In genomic region chr17:59762826-59763374, GRCh38 we compare ENCODE assay signal across 13 cellular contexts. TPM values are rescaled to one million over a fixed set of nuclear protein-coding genes. Genes with fewer than 3 reads are reported as not detected.
A peak's percentile ranks its signal among the peaks of the same experiment; 100 is the strongest.
DNase-seq lines count a peak whose midpoint lies in the region; ATAC-seq lines count a peak whose summit lies in the region.
"Had no signal": no experiment of that assay in that cellular context is flagged by ENCODE, and none has a peak within 500 bp of the region (broad histone marks: within the 10 kb centered on the region; RNA-seq: fewer than 3 reads in every experiment).

No MANE protein-coding gene starts in this region.

- peak overlapping the region; percentile 91 for H3K27ac ChIP-seq in epithelial cell of prostate
- H3K27ac ChIP-seq: lower lobe of right lung, ovary, uterus had no signal

- CTCF ChIA-PET in activated CD4-positive, alpha-beta memory T cell treated with anti-CD3 and anti-CD28 coated beads for 36 hours (lab: Charles Lee), result interaction anchor here (0.8 to 3.3 kb wide), 6 partner anchors 10 to 91 kb away, joined by 4 to 28 read pairs (median 6); no protein-coding TSS in a partner anchor

- peaks cover 16 to 38% of the 10 kb centered on the region in 2 donors for H3K36me3 Mint-ChIP-seq in activated T-cell treated with anti-CD3 and anti-CD28 coated beads, Interleukin-2, amount 50 U/mL, for 72 hours (ENCODE audit: insufficient read depth in 2 of 2)
- peaks cover 52% of the 10 kb centered on the region for H3K36me3 Mint-ChIP-seq in activated CD4-positive, alpha-beta memory T cell treated with anti-CD3 and anti-CD28 coated beads for 36 hours
- H3K36me3 Mint-ChIP-seq in stimulated activated effector memory CD8-positive, alpha-beta T cell treated with anti-CD3 and anti-CD28 coated beads, Interleukin-12 subunit alpha, Interleukin-12 subunit beta, amount 100 ng/mL, for 72 hours, result peaks cover 78% of the 10 kb centered on the region

- peaks cover 4% of the 10 kb centered on the region in 2 donors for H3K9me3 Mint-ChIP-seq in activated T-cell treated with anti-CD3 and anti-CD28 coated beads, Interleukin-2, amount 50 U/mL, for 72 hours
- peaks cover 7% of the 10 kb centered on the region for H3K9me3 Mint-ChIP-seq in activated CD4-positive, alpha-beta memory T cell treated with anti-CD3 and anti-CD28 coated beads for 36 hours
- H3K9me3 Mint-ChIP-seq in stimulated activated effector memory CD8-positive, alpha-beta T cell treated with anti-CD3 and anti-CD28 coated beads, Interleukin-12 subunit alpha, Interleukin-12 subunit beta, amount 100 ng/mL, for 72 hours, result peaks cover 3% of the 10 kb centered on the region

- intact Hi-C loops in activated CD4-positive, alpha-beta memory T cell treated with anti-CD3 and anti-CD28 coated beads for 36 hours (cut with micrococcal nuclease), result loop anchor here (1.0 kb wide), 3 partner anchors 9 to 66 kb away; no protein-coding TSS in a partner anchor

- DNase-seq in activated T-cell treated with anti-CD3 and anti-CD28 coated beads, Interleukin-2, amount 50 U/mL, for 72 hours, result no peak
- no peak for DNase-seq in activated T-cell treated with anti-CD3 and anti-CD28 coated beads, Interleukin-2, amount 50 U/mL, for 48 hours
- no peak for DNase-seq in activated CD4-positive, alpha-beta memory T cell treated with anti-CD3 and anti-CD28 coated beads for 36 hours
- no peak for DNase-seq in epithelial cell of prostate (ENCODE audit: low read depth, low spot score)
- no peak for DNase-seq in stimulated activated effector memory CD8-positive, alpha-beta T cell treated with anti-CD3 and anti-CD28 coated beads, Interleukin-12 subunit alpha, Interleukin-12 subunit beta, amount 100 ng/mL, for 72 hours (ENCODE audit: low spot score in 2 of 2)
- DNase-seq in stimulated activated CD4-positive, alpha-beta T cell treated with anti-CD3 and anti-CD28 coated beads, Interleukin-15, amount 100 ng/mL, for 24 hours, result no peak
- no peak for DNase-seq in GOT3 (lab: John Stamatoyannopoulos, UW)
- DNase-seq: DMS153, hippocampal formation, lower lobe of right lung, ovary, uterus had no signal

- peak overlapping the region; percentile 100 for H3K27ac Mint-ChIP-seq in activated T-cell treated with anti-CD3 and anti-CD28 coated beads, Interleukin-2, amount 50 U/mL, for 72 hours
- peak overlapping the region; percentile 97 for H3K27ac Mint-ChIP-seq in activated CD4-positive, alpha-beta memory T cell treated with anti-CD3 and anti-CD28 coated beads for 36 hours
- peak overlapping the region; percentile 97 for H3K27ac Mint-ChIP-seq in stimulated activated effector memory CD8-positive, alpha-beta T cell treated with anti-CD3 and anti-CD28 coated beads, Interleukin-12 subunit alpha, Interleukin-12 subunit beta, amount 100 ng/mL, for 72 hours

- H3K4me1 Mint-ChIP-seq in activated T-cell treated with anti-CD3 and anti-CD28 coated beads, Interleukin-2, amount 50 U/mL, for 72 hours (ENCODE audit: low read depth), result peaks cover 76% of the 10 kb centered on the region
- H3K4me1 Mint-ChIP-seq in activated CD4-positive, alpha-beta memory T cell treated with anti-CD3 and anti-CD28 coated beads for 36 hours (ENCODE audit: low read depth), result peaks cover 60% of the 10 kb centered on the region
- H3K4me1 Mint-ChIP-seq in stimulated activated effector memory CD8-positive, alpha-beta T cell treated with anti-CD3 and anti-CD28 coated beads, Interleukin-12 subunit alpha, Interleukin-12 subunit beta, amount 100 ng/mL, for 72 hours, result peaks cover 48% of the 10 kb centered on the region

- peak overlapping the region; percentile 47 to 83 for H3K4me3 Mint-ChIP-seq in activated T-cell treated with anti-CD3 and anti-CD28 coated beads, Interleukin-2, amount 50 U/mL, for 72 hours
- peak overlapping the region; percentile 48 for H3K4me3 Mint-ChIP-seq in activated CD4-positive, alpha-beta memory T cell treated with anti-CD3 and anti-CD28 coated beads for 36 hours
- H3K4me3 Mint-ChIP-seq in stimulated activated effector memory CD8-positive, alpha-beta T cell treated with anti-CD3 and anti-CD28 coated beads, Interleukin-12 subunit alpha, Interleukin-12 subunit beta, amount 100 ng/mL, for 72 hours, result peak overlapping the region; percentile 42

- ATAC-seq in activated T-cell treated with anti-CD3 and anti-CD28 coated beads, Interleukin-2, amount 50 U/mL, for 72 hours (replicated peaks in 1 of 2), result peak in 1 of 2 donors; percentile 15
- no peak for ATAC-seq in stimulated activated effector memory CD8-positive, alpha-beta T cell treated with anti-CD3 and anti-CD28 coated beads, Interleukin-12 subunit alpha, Interleukin-12 subunit beta, amount 100 ng/mL, for 72 hours
- ATAC-seq in HG02571 (IDR thresholded peaks at IDR 0.05; ENCODE audit: unreplicated experiment), result no peak
- ATAC-seq: lower lobe of right lung had no signal

- no peaks in the 10 kb centered on the region for H3K27me3 Mint-ChIP-seq in activated T-cell treated with anti-CD3 and anti-CD28 coated beads, Interleukin-2, amount 50 U/mL, for 72 hours (ENCODE audit: low read depth)
- no peaks in the 10 kb centered on the region for H3K27me3 Mint-ChIP-seq in activated CD4-positive, alpha-beta memory T cell treated with anti-CD3 and anti-CD28 coated beads for 36 hours

- POLR2A ChIA-PET in activated CD4-positive, alpha-beta memory T cell treated with anti-CD3 and anti-CD28 coated beads for 36 hours (lab: Charles Lee), result interaction anchor here (0.9 to 9.0 kb wide), 10 partner anchors 10 to 87 kb away, joined by 3 to 242 read pairs (median 10); partner anchors contain the start of genes PTRH2 and VMP1

RNA-seq across cellular contexts. Expression of gene VMP1, which starts 55.4 kb away (rescaled TPM):
- 100 to 1,000 TPM; 236 to 324 TPM for total RNA-seq in activated T-cell treated with anti-CD3 and anti-CD28 coated beads, Interleukin-2, amount 50 U/mL, for 72 hours
- total RNA-seq in activated CD4-positive, alpha-beta memory T cell treated with anti-CD3 and anti-CD28 coated beads for 36 hours, result 100 to 1,000 TPM; 517 to 553 TPM

RNA-seq across cellular contexts. Expression of gene PTRH2, which starts 55.7 kb away (rescaled TPM):
- total RNA-seq in activated T-cell treated with anti-CD3 and anti-CD28 coated beads, Interleukin-2, amount 50 U/mL, for 72 hours, result 10 to 100 TPM; 22.2 to 29.3 TPM
- 10 to 100 TPM; 35.9 TPM for total RNA-seq in activated CD4-positive, alpha-beta memory T cell treated with anti-CD3 and anti-CD28 coated beads for 36 hours
